In the genomic region with DNA sequence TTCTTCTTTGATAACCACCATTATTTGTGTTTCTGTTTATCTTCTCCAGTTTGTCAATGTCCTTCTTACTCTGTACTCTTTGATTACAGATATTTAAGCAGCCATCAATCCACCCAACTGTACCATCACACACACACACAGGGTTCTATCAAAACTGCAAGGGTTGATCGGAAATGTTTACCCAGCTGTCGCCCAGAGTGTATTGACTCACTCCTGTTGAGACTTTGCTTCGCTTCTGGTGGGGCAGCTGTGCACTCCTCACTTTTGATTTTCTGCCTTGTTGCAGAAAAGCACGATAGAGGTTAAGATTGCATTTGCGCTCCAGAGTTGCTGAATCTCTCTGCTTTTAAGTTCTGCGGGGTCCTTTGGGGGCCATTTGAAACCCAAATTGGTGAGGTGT, we compare ENCODE assay signal across 18 cellular contexts.
DNase-seq lines count a peak whose midpoint lies in the region; ATAC-seq lines count a peak whose summit lies in the region.
"Had no signal": no experiment of that assay in that cellular context is flagged by ENCODE, and none has a peak within 500 bp of the region (broad histone marks: within the 10 kb centered on the region; RNA-seq: fewer than 3 reads in every experiment).

No MANE protein-coding gene starts in this region.

- H3K4me1 Mint-ChIP-seq in activated T-cell treated with anti-CD3 and anti-CD28 coated beads, Interleukin-2, amount 50 U/mL, for 72 hours (ENCODE audit: low read depth): peaks cover 47% of the 10 kb centered on the region

- H3K36me3 Mint-ChIP-seq in activated T-cell treated with anti-CD3 and anti-CD28 coated beads, Interleukin-2, amount 50 U/mL, for 72 hours (ENCODE audit: insufficient read depth in 2 of 2): peaks cover 2 to 7% of the 10 kb centered on the region in 2 donors

- H3K27ac Mint-ChIP-seq in activated T-cell treated with anti-CD3 and anti-CD28 coated beads, Interleukin-2, amount 50 U/mL, for 72 hours: no peak overlapping the region
- H3K27ac Mint-ChIP-seq: activated CD8-positive, alpha-beta memory T cell treated with anti-CD3 and anti-CD28 coated beads, Interleukin-2, amount 10 ng/mL, durations not matched to agents 7 days and 5 days; T-helper 17 cell had no signal

- no peak overlapping the region for H3K4me3 Mint-ChIP-seq in activated T-cell treated with anti-CD3 and anti-CD28 coated beads, Interleukin-2, amount 50 U/mL, for 72 hours
- H3K4me3 Mint-ChIP-seq: activated CD8-positive, alpha-beta memory T cell treated with anti-CD3 and anti-CD28 coated beads, Interleukin-2, amount 10 ng/mL, durations not matched to agents 7 days and 5 days; T-helper 17 cell had no signal

- peaks cover 1 to 2% of the 10 kb centered on the region in 2 donors for H3K9me3 Mint-ChIP-seq in activated T-cell treated with anti-CD3 and anti-CD28 coated beads, Interleukin-2, amount 50 U/mL, for 72 hours

- peak; percentile 95 for DNase-seq in NCI-H1092 (lab: John Stamatoyannopoulos, UW)
- DNase-seq in NCI-H2081 (lab: John Stamatoyannopoulos, UW): peak; percentile 80 to 96
- peak; percentile 99 for DNase-seq in NCI-H748 (lab: John Stamatoyannopoulos, UW; ENCODE audit: unreplicated experiment)
- peak; percentile 60 for DNase-seq in myocyte (ENCODE audit: low read depth)
- DNase-seq in D341Med (ENCODE audit: low spot score): no peak
- DNase-seq in HPDE6-E6E7 (ENCODE audit: extremely low spot score): no peak
- no peak for DNase-seq in activated T-cell treated with anti-CD3 and anti-CD28 coated beads, Interleukin-2, amount 50 U/mL, for 72 hours
- DNase-seq: activated CD4-positive, CD25-positive, alpha-beta regulatory T cell treated with anti-CD3 and anti-CD28 coated beads, Interleukin-2, amount 50 U/mL, for 72 hours; activated CD8-positive, alpha-beta memory T cell treated with anti-CD3 and anti-CD28 coated beads, Interleukin-2, amount 10 ng/mL, durations not matched to agents 7 days and 5 days; activated gamma-delta T cell treated with Interleukin-2 at 50 U/mL for 16 hours; anterior cingulate cortex; hypothalamus; IMR-90; nucleus accumbens; right lobe of liver; stimulated activated CD4-positive, alpha-beta T cell treated with anti-CD3 and anti-CD28 coated beads, Interleukin-4, amount 100 ng/mL, for 1 hour; T-helper 17 cell had no signal

- peaks cover 14% of the 10 kb centered on the region for H3K27me3 Mint-ChIP-seq in activated T-cell treated with anti-CD3 and anti-CD28 coated beads, Interleukin-2, amount 50 U/mL, for 72 hours (ENCODE audit: low read depth)

- ATAC-seq in HG02852 (IDR thresholded peaks at IDR 0.05; ENCODE audit: unreplicated experiment): no peak
- ATAC-seq in activated T-cell treated with anti-CD3 and anti-CD28 coated beads, Interleukin-2, amount 50 U/mL, for 72 hours (replicated peaks in 1 of 2): no peak
- ATAC-seq: activated CD8-positive, alpha-beta memory T cell treated with anti-CD3 and anti-CD28 coated beads, Interleukin-2, amount 10 ng/mL, durations not matched to agents 7 days and 5 days; T-helper 17 cell had no signal

Comparison
In these comparisons a context has a peak if more than half of its experiments do, and no peak if none do; other contexts are left out.
1. DNase-seq: peak in NCI-H1092 (single experiment), NCI-H2081 (2 of 2), NCI-H748 (single experiment) and myocyte (single experiment); none in D341Med (single experiment), HPDE6-E6E7 (single experiment) and activated T-cell treated with anti-CD3 and anti-CD28 coated beads, Interleukin-2, amount 50 U/mL, for 72 hours (0 of 2).